ENCODE assay signal across 15 cellular contexts in the genomic region with DNA sequence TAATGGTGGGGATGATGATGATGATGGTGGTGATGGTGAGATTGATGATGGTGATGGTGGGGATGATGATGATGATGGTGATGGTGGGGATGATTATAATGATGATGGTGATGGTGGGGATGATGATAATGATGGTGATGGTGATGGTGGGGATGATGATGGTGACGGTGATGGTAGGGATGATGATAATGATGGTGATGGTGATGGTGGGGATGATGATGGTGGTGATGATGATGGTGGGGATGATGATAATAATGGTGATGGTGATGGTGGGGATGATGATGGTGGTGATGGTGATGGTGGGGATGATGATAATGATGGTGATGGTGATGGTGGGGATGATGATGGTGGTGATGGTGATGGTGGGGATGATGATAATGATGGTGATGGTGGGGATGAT. TPM values are rescaled to one million over a fixed set of nuclear protein-coding genes. Genes with fewer than 3 reads are reported as not detected.
"Had no signal": no experiment of that assay in that cellular context is flagged by ENCODE, and none has a peak within 500 bp of the region (broad histone marks: within the 10 kb centered on the region; RNA-seq: fewer than 3 reads in every experiment).

No MANE protein-coding gene starts in this region.

RNA-seq across cellular contexts. Expression of a gene that starts 10.4 kb away (rescaled TPM):
- total RNA-seq: kidney epithelial cell, left cardiac atrium, left colon, left ventricle myocardium inferior, left ventricle myocardium superior, lower leg skin, lung microvascular endothelial cell, mammary epithelial cell, mesenteric fat pad, mesothelial cell of epicardium, myocyte had no signal
- polyA plus RNA-seq: immature natural killer cell, keratinocyte, mammary epithelial cell had no signal

RNA-seq across cellular contexts. Expression of a gene that starts 31.9 kb away (rescaled TPM):
- total RNA-seq: kidney epithelial cell, left colon, lower lobe of right lung, mammary epithelial cell, mesothelial cell of epicardium, mononuclear cell, myocyte had no signal
- polyA plus RNA-seq: immature natural killer cell, keratinocyte, mammary epithelial cell had no signal

RNA-seq across cellular contexts. Expression of a gene that starts 53.8 kb away (rescaled TPM):
- total RNA-seq: lung microvascular endothelial cell had no signal
- polyA plus RNA-seq: immature natural killer cell, keratinocyte had no signal
